ENCODE assay signal across 1 cellular context in genomic region chr17:20867938-20868661, GRCh38.
TF ChIP-seq lines count a peak whose summit lies in the region.

No MANE protein-coding gene starts in this region.

TF ChIP-seq in SK-N-SH, 30 proteins besides CTCF, POLR2A, EP300 and RAD21 (continued from another document):
- TF ChIP-seq, protein P1, sequence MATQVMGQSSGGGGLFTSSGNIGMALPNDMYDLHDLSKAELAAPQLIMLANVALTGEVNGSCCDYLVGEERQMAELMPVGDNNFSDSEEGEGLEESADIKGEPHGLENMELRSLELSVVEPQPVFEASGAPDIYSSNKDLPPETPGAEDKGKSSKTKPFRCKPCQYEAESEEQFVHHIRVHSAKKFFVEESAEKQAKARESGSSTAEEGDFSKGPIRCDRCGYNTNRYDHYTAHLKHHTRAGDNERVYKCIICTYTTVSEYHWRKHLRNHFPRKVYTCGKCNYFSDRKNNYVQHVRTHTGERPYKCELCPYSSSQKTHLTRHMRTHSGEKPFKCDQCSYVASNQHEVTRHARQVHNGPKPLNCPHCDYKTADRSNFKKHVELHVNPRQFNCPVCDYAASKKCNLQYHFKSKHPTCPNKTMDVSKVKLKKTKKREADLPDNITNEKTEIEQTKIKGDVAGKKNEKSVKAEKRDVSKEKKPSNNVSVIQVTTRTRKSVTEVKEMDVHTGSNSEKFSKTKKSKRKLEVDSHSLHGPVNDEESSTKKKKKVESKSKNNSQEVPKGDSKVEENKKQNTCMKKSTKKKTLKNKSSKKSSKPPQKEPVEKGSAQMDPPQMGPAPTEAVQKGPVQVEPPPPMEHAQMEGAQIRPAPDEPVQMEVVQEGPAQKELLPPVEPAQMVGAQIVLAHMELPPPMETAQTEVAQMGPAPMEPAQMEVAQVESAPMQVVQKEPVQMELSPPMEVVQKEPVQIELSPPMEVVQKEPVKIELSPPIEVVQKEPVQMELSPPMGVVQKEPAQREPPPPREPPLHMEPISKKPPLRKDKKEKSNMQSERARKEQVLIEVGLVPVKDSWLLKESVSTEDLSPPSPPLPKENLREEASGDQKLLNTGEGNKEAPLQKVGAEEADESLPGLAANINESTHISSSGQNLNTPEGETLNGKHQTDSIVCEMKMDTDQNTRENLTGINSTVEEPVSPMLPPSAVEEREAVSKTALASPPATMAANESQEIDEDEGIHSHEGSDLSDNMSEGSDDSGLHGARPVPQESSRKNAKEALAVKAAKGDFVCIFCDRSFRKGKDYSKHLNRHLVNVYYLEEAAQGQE (IDR thresholded peaks at IDR 0.05; ENCODE audit: low read depth, low read length): 0 out of 2 replicates have a peak, but pooled peaks have one; percentile 9
- TF ChIP-seq POLR2AphosphoS5 (IDR thresholded peaks at IDR 0.05; ENCODE audit: low read depth, low read length): peak; percentile 87
